ENCODE assay signal across 1 cellular context in the genomic region with DNA sequence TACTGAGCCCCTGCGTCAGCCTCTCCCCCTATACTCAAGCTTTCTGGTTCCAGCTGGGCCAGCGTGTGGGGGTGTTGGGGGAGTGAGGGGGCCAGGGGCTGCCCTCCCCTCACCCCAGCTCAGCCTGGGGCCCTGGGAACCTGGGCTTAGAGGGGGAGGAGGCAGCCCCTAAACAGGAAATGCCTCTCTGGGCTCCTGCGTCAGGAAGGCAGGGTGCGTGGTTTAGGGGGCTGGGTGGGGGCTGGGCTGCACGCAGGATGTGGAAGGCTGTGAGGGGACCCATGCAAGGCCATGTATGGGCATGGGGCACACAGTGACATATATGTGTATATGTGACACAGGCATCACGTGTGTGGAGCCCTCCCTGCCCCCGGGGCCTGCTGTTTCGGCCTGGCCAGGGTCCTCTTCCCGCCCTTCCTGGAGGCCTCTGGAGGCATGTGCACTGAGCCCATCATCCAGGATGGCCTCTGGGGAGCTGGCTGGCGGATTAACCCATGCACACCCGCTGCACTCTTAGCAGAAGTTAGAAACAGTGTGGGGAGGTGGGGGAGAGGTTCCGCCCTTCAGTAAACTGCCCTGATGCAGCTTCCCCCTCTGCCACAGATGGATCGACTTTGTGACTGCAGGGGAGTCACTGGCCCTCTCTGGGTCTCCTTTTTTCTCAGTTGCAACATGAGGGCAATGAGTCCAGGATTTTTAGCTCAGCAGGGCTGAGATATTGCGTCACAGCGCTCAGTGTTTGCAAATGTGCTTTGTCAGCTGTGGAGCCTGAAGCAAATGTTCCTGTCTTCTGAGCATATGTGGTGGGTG.
TF ChIP-seq lines count a peak whose summit lies in the region.

No MANE protein-coding gene starts in this region.

TF ChIP-seq in HepG2, 621 proteins besides CTCF, POLR2A, EP300 and RAD21 (continued from another document and continues in another):
- TF ChIP-seq, protein P1, sequence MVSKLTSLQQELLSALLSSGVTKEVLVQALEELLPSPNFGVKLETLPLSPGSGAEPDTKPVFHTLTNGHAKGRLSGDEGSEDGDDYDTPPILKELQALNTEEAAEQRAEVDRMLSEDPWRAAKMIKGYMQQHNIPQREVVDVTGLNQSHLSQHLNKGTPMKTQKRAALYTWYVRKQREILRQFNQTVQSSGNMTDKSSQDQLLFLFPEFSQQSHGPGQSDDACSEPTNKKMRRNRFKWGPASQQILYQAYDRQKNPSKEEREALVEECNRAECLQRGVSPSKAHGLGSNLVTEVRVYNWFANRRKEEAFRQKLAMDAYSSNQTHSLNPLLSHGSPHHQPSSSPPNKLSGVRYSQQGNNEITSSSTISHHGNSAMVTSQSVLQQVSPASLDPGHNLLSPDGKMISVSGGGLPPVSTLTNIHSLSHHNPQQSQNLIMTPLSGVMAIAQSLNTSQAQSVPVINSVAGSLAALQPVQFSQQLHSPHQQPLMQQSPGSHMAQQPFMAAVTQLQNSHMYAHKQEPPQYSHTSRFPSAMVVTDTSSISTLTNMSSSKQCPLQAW (CRISPR knock-in tag; IDR thresholded peaks at IDR 0.05): no peak
- TF ChIP-seq CREB1 (IDR thresholded peaks at IDR 0.05) (peak; percentile 52; the same call in 1 of the 2 replicates), CREB1 (CRISPR knock-in tag; IDR thresholded peaks at IDR 0.05) (peak; percentile 70), TARDBP (CRISPR knock-in tag; IDR thresholded peaks at IDR 0.05) (peak; percentile 29; the same call in 1 of the 2 replicates), MIER2 (CRISPR knock-in tag; IDR thresholded peaks at IDR 0.05) (0 out of 2 replicates have a peak, but pooled peaks have one; percentile 37), FOXC1 (CRISPR knock-in tag; IDR thresholded peaks at IDR 0.05; ENCODE audit: borderline replicate concordance) (no peak), NFE2 (CRISPR knock-in tag; IDR thresholded peaks at IDR 0.05) (no peak), AHR (CRISPR knock-in tag; IDR thresholded peaks at IDR 0.05) (no peak), ZNF292 (CRISPR knock-in tag; IDR thresholded peaks at IDR 0.05; ENCODE audit: borderline replicate concordance, low read depth) (no peak), CREM (IDR thresholded peaks at IDR 0.05) (peak; percentile 46; the same call in 1 of the 2 replicates), CREM (CRISPR knock-in tag; IDR thresholded peaks at IDR 0.05) (no peak), ZNF563 (CRISPR knock-in tag; IDR thresholded peaks at IDR 0.05) (no peak), IRX3 (CRISPR knock-in tag; IDR thresholded peaks at IDR 0.05; ENCODE audit: borderline replicate concordance, low read depth) (no peak), HOXA9 (CRISPR knock-in tag; IDR thresholded peaks at IDR 0.05; ENCODE audit: borderline replicate concordance) (no peak), MBNL3 (CRISPR knock-in tag; conservative IDR thresholded peaks at IDR 0.05) (no peak), GPN1 (CRISPR knock-in tag; IDR thresholded peaks at IDR 0.05; ENCODE audit: borderline replicate concordance) (no peak), ZKSCAN5 (CRISPR knock-in tag; IDR thresholded peaks at IDR 0.05) (no peak), ZNF205 (CRISPR knock-in tag; IDR thresholded peaks at IDR 0.05) (no peak), SUZ12 (IDR thresholded peaks at IDR 0.05; ENCODE audit: low read depth, low read length) (no peak), U2AF1 (optimal IDR thresholded peaks at IDR 0.05; ENCODE audit: low read depth, low read length) (no peak), ZNF761 (CRISPR knock-in tag; conservative IDR thresholded peaks at IDR 0.05) (no peak), KDM4B (CRISPR knock-in tag; IDR thresholded peaks at IDR 0.05) (no peak), PHB2 (IDR thresholded peaks at IDR 0.05; ENCODE audit: partially characterized antibody) (no peak), ZNF552 (CRISPR knock-in tag; IDR thresholded peaks at IDR 0.05; ENCODE audit: borderline replicate concordance) (no peak), NONO (IDR thresholded peaks at IDR 0.05) (no peak), NONO (CRISPR knock-in tag; conservative IDR thresholded peaks at IDR 0.05) (no peak), MZF1 (CRISPR knock-in tag; IDR thresholded peaks at IDR 0.05; ENCODE audit: borderline replicate concordance) (no peak), IKZF4 (CRISPR knock-in tag; IDR thresholded peaks at IDR 0.05; ENCODE audit: borderline replicate concordance, low read depth, not compliant biosample characterization) (no peak), SIX4 (CRISPR knock-in tag; IDR thresholded peaks at IDR 0.05) (no peak), CAMTA2 (CRISPR knock-in tag; IDR thresholded peaks at IDR 0.05; ENCODE audit: borderline replicate concordance) (no peak), ZNF615 (CRISPR knock-in tag; IDR thresholded peaks at IDR 0.05; ENCODE audit: borderline replicate concordance) (no peak), HNRNPUL1 (IDR thresholded peaks at IDR 0.05; ENCODE audit: low read depth, low read length) (no peak), ZNF678 (CRISPR knock-in tag; IDR thresholded peaks at IDR 0.05) (no peak), FLYWCH1 (CRISPR knock-in tag; IDR thresholded peaks at IDR 0.05) (no peak), JDP2 (CRISPR knock-in tag; IDR thresholded peaks at IDR 0.05; ENCODE audit: borderline replicate concordance) (no peak), RBAK (CRISPR knock-in tag; IDR thresholded peaks at IDR 0.05) (no peak), ZNF224 (CRISPR knock-in tag; IDR thresholded peaks at IDR 0.05) (no peak), ZNF768 (CRISPR knock-in tag; IDR thresholded peaks at IDR 0.05) (peak; percentile 88), ZFP37 (CRISPR knock-in tag; IDR thresholded peaks at IDR 0.05; ENCODE audit: borderline replicate concordance) (no peak), ZNF430 (CRISPR knock-in tag; IDR thresholded peaks at IDR 0.05) (0 out of 2 replicates have a peak, but pooled peaks have one; percentile 38), ZBTB38 (CRISPR knock-in tag; IDR thresholded peaks at IDR 0.05) (no peak), ZBTB21 (CRISPR knock-in tag; IDR thresholded peaks at IDR 0.05) (peak; percentile 93), ZNF101 (CRISPR knock-in tag; IDR thresholded peaks at IDR 0.05; ENCODE audit: borderline replicate concordance, low read depth) (no peak), CHD4 (IDR thresholded peaks at IDR 0.05; ENCODE audit: borderline replicate concordance, low read length) (no peak), ZNF572 (CRISPR knock-in tag; IDR thresholded peaks at IDR 0.05) (peak; percentile 64; the same call in 1 of the 2 replicates), ZNF451 (CRISPR knock-in tag; IDR thresholded peaks at IDR 0.05) (no peak), GATAD1 (CRISPR knock-in tag; IDR thresholded peaks at IDR 0.05) (no peak), BRCA1 (CRISPR knock-in tag; IDR thresholded peaks at IDR 0.05) (no peak), ZFAT (CRISPR knock-in tag; conservative IDR thresholded peaks at IDR 0.05) (no peak), TCF7L2 (IDR thresholded peaks at IDR 0.05; ENCODE audit: low read depth, low read length) (no peak)
- TF ChIP-seq, protein P2, sequence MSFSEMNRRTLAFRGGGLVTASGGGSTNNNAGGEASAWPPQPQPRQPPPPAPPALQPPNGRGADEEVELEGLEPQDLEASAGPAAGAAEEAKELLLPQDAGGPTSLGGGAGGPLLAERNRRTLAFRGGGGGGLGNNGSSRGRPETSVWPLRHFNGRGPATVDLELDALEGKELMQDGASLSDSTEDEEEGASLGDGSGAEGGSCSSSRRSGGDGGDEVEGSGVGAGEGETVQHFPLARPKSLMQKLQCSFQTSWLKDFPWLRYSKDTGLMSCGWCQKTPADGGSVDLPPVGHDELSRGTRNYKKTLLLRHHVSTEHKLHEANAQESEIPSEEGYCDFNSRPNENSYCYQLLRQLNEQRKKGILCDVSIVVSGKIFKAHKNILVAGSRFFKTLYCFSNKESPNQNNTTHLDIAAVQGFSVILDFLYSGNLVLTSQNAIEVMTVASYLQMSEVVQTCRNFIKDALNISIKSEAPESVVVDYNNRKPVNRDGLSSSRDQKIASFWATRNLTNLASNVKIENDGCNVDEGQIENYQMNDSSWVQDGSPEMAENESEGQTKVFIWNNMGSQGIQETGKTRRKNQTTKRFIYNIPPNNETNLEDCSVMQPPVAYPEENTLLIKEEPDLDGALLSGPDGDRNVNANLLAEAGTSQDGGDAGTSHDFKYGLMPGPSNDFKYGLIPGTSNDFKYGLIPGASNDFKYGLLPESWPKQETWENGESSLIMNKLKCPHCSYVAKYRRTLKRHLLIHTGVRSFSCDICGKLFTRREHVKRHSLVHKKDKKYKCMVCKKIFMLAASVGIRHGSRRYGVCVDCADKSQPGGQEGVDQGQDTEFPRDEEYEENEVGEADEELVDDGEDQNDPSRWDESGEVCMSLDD (CRISPR knock-in tag; IDR thresholded peaks at IDR 0.05; ENCODE audit: borderline replicate concordance): no peak
- TF ChIP-seq, protein P3, sequence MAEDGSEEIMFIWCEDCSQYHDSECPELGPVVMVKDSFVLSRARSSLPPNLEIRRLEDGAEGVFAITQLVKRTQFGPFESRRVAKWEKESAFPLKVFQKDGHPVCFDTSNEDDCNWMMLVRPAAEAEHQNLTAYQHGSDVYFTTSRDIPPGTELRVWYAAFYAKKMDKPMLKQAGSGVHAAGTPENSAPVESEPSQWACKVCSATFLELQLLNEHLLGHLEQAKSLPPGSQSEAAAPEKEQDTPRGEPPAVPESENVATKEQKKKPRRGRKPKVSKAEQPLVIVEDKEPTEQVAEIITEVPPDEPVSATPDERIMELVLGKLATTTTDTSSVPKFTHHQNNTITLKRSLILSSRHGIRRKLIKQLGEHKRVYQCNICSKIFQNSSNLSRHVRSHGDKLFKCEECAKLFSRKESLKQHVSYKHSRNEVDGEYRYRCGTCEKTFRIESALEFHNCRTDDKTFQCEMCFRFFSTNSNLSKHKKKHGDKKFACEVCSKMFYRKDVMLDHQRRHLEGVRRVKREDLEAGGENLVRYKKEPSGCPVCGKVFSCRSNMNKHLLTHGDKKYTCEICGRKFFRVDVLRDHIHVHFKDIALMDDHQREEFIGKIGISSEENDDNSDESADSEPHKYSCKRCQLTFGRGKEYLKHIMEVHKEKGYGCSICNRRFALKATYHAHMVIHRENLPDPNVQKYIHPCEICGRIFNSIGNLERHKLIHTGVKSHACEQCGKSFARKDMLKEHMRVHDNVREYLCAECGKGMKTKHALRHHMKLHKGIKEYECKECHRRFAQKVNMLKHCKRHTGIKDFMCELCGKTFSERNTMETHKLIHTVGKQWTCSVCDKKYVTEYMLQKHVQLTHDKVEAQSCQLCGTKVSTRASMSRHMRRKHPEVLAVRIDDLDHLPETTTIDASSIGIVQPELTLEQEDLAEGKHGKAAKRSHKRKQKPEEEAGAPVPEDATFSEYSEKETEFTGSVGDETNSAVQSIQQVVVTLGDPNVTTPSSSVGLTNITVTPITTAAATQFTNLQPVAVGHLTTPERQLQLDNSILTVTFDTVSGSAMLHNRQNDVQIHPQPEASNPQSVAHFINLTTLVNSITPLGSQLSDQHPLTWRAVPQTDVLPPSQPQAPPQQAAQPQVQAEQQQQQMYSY (CRISPR knock-in tag; IDR thresholded peaks at IDR 0.05): no peak
- TF ChIP-seq, protein P4, sequence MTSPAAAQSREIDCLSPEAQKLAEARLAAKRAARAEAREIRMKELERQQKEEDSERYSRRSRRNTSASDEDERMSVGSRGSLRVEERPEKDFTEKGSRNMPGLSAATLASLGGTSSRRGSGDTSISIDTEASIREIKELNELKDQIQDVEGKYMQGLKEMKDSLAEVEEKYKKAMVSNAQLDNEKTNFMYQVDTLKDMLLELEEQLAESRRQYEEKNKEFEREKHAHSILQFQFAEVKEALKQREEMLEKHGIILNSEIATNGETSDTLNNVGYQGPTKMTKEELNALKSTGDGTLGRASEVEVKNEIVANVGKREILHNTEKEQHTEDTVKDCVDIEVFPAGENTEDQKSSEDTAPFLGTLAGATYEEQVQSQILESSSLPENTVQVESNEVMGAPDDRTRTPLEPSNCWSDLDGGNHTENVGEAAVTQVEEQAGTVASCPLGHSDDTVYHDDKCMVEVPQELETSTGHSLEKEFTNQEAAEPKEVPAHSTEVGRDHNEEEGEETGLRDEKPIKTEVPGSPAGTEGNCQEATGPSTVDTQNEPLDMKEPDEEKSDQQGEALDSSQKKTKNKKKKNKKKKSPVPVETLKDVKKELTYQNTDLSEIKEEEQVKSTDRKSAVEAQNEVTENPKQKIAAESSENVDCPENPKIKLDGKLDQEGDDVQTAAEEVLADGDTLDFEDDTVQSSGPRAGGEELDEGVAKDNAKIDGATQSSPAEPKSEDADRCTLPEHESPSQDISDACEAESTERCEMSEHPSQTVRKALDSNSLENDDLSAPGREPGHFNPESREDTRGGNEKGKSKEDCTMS (CRISPR knock-in tag; conservative IDR thresholded peaks at IDR 0.05): no peak
- TF ChIP-seq, protein P5, sequence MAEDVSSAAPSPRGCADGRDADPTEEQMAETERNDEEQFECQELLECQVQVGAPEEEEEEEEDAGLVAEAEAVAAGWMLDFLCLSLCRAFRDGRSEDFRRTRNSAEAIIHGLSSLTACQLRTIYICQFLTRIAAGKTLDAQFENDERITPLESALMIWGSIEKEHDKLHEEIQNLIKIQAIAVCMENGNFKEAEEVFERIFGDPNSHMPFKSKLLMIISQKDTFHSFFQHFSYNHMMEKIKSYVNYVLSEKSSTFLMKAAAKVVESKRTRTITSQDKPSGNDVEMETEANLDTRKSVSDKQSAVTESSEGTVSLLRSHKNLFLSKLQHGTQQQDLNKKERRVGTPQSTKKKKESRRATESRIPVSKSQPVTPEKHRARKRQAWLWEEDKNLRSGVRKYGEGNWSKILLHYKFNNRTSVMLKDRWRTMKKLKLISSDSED (CRISPR knock-in tag; IDR thresholded peaks at IDR 0.05): no peak
- TF ChIP-seq, protein P6, sequence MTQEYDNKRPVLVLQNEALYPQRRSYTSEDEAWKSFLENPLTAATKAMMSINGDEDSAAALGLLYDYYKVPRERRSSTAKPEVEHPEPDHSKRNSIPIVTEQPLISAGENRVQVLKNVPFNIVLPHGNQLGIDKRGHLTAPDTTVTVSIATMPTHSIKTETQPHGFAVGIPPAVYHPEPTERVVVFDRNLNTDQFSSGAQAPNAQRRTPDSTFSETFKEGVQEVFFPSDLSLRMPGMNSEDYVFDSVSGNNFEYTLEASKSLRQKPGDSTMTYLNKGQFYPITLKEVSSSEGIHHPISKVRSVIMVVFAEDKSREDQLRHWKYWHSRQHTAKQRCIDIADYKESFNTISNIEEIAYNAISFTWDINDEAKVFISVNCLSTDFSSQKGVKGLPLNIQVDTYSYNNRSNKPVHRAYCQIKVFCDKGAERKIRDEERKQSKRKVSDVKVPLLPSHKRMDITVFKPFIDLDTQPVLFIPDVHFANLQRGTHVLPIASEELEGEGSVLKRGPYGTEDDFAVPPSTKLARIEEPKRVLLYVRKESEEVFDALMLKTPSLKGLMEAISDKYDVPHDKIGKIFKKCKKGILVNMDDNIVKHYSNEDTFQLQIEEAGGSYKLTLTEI (CRISPR knock-in tag; conservative IDR thresholded peaks at IDR 0.05): no peak
- TF ChIP-seq, protein P7, sequence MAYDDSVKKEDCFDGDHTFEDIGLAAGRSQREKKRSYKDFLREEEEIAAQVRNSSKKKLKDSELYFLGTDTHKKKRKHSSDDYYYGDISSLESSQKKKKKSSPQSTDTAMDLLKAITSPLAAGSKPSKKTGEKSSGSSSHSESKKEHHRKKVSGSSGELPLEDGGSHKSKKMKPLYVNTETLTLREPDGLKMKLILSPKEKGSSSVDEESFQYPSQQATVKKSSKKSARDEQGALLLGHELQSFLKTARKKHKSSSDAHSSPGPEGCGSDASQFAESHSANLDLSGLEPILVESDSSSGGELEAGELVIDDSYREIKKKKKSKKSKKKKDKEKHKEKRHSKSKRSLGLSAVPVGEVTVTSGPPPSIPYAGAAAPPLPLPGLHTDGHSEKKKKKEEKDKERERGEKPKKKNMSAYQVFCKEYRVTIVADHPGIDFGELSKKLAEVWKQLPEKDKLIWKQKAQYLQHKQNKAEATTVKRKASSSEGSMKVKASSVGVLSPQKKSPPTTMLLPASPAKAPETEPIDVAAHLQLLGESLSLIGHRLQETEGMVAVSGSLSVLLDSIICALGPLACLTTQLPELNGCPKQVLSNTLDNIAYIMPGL (CRISPR knock-in tag; IDR thresholded peaks at IDR 0.05; ENCODE audit: borderline replicate concordance in 1 of 2, low read depth in 1 of 2): peak in 1 of 2 experiments; percentile 28; a peak in 1 of 4 replicates
